8 cellular contexts compared by ENCODE assay signal in genomic region chr11:47248304-47248663, GRCh38. TPM values are rescaled to one million over a fixed set of nuclear protein-coding genes. Genes with fewer than 3 reads are reported as not detected.
DNase-seq lines count a peak whose midpoint lies in the region; ATAC-seq, FAIRE-seq and TF ChIP-seq lines count a peak whose summit lies in the region.

No MANE protein-coding gene starts in this region.

- H3K27ac ChIP-seq in CD8-positive, alpha-beta T cell (ENCODE audit: low read depth, low read length) = peak overlapping the region; percentile 63
- peak overlapping the region; percentile 77 to 96 (median 86) for H3K27ac ChIP-seq in right lobe of liver
- H3K27ac ChIP-seq in upper lobe of left lung = peak overlapping the region; percentile 79 to 92 (median 92)

- H3K27ac Mint-ChIP-seq in CD8-positive, alpha-beta T cell = peak overlapping the region; percentile 100
- peak overlapping the region; percentile 98 for H3K27ac Mint-ChIP-seq in MCF 10A (ENCODE audit: low read depth, unreplicated experiment)

- CTCF ChIA-PET in CD8-positive, alpha-beta T cell (lab: Charles Lee) = interaction anchor here (0.5 to 3.4 kb wide), 11 partner anchors 9 to 164 kb away, joined by 3 to 23 read pairs (median 5); partner anchors contain the start of gene NR1H3
- CTCF ChIA-PET in MCF 10A (lab: Yijun Ruan, JAX) = interaction anchor here (0.6 to 3.7 kb wide), 16 partner anchors 11 to 273 kb away, joined by 3 to 33 read pairs (median 6); partner anchors contain the start of genes ARFGAP2, DDB2 and NR1H3

- peak overlapping the region; percentile 100 for H3K4me3 Mint-ChIP-seq in CD8-positive, alpha-beta T cell
- peak overlapping the region; percentile 91 for H3K4me3 Mint-ChIP-seq in MCF 10A (ENCODE audit: unreplicated experiment)

- no peak for TF ChIP-seq EP300 in upper lobe of left lung (IDR thresholded peaks at IDR 0.05)

- H3K36me3 Mint-ChIP-seq in CD8-positive, alpha-beta T cell = peaks cover 46% of the 10 kb centered on the region
- H3K36me3 Mint-ChIP-seq in MCF 10A (ENCODE audit: insufficient read depth, unreplicated experiment) = peaks cover 21% of the 10 kb centered on the region

- FAIRE-seq in urothelium cell line (lab: Jason Lieb, UNC) = no peak

- peak; percentile 2 for ATAC-seq in CD8-positive, alpha-beta T cell
- ATAC-seq in GM21515 (IDR thresholded peaks at IDR 0.05; ENCODE audit: unreplicated experiment) (peak; percentile 38), right lobe of liver (peak; percentile 7 to 31 (median 14)), upper lobe of left lung (ENCODE audit: low FRiP score in 2 of 2) (peak; percentile 47 to 52)

- WGBS in right lobe of liver (ENCODE audit: insufficient coverage, low coverage, low lambda C conversion rate, missing lambda C conversion rate) = 0% methylated on average over 7 of the region's 7 CpGs
- WGBS in upper lobe of left lung, 2 donors = 0 to 1% methylated on average over 5 to 7 of the region's 7 CpGs

- H3K4me1 Mint-ChIP-seq in CD8-positive, alpha-beta T cell (ENCODE audit: low read depth) = peaks cover 32% of the 10 kb centered on the region
- peaks cover 4% of the 10 kb centered on the region for H3K4me1 Mint-ChIP-seq in MCF 10A (ENCODE audit: insufficient read depth, unreplicated experiment)

- no peak for DNase-seq in CD8-positive, alpha-beta T cell
- DNase-seq in Jurkat, Clone E6-1 (ENCODE audit: low read depth, low spot score) = no peak
- DNase-seq in MCF 10A (ENCODE audit: unreplicated experiment) = no peak
- DNase-seq in right lobe of liver = no peak
- DNase-seq in upper lobe of left lung = no peak
- no peak for DNase-seq in cortex of kidney (lab: John Stamatoyannopoulos, UW)
- no peak for DNase-seq in urothelium cell line (ENCODE audit: low spot score)

- H3K9me3 Mint-ChIP-seq in CD8-positive, alpha-beta T cell = no peaks in the 10 kb centered on the region
- no peaks in the 10 kb centered on the region for H3K9me3 Mint-ChIP-seq in MCF 10A (ENCODE audit: unreplicated experiment)

- TF ChIP-seq POLR2A in right lobe of liver (IDR thresholded peaks at IDR 0.05) (no peak), upper lobe of left lung (IDR thresholded peaks at IDR 0.05) (no peak)

- no peaks in the 10 kb centered on the region for H3K27me3 Mint-ChIP-seq in CD8-positive, alpha-beta T cell (ENCODE audit: low read depth)
- no peaks in the 10 kb centered on the region for H3K27me3 Mint-ChIP-seq in MCF 10A (ENCODE audit: insufficient read depth, unreplicated experiment)

- H3K27me3 ChIP-seq in CD8-positive, alpha-beta T cell (ENCODE audit: insufficient read depth, low read length) = no peaks in the 10 kb centered on the region
- H3K27me3 ChIP-seq in right lobe of liver (no peaks in the 10 kb centered on the region), upper lobe of left lung (no peaks in the 10 kb centered on the region)

- intact Hi-C loops in CD8-positive, alpha-beta T cell (cut with DNase I, micrococcal nuclease) = loop anchor here (1.0 to 10.0 kb wide), 9 partner anchors 21 to 631 kb away; partner anchors contain the start of genes ARHGAP1 (in 2 of the 2), DDB2 (in 2 of the 2), ATG13 (in 1 of the 2) and HARBI1 (in 1 of the 2)
- intact Hi-C loops in MCF 10A (cut with micrococcal nuclease) (loop anchor here (2.0 kb wide), 1 partner anchor 71 kb away; the partner anchor contains the start of gene ARFGAP2), right lobe of liver (cut with DNase I) (no loop called here)

- TF ChIP-seq CTCF in CD8-positive, alpha-beta T cell (IDR thresholded peaks at IDR 0.05) = no peak
- no peak for TF ChIP-seq CTCF in MCF 10A (IDR thresholded peaks at IDR 0.05; ENCODE audit: unreplicated experiment)
- no peak for TF ChIP-seq CTCF in right lobe of liver (IDR thresholded peaks at IDR 0.05)
- no peak for TF ChIP-seq CTCF in upper lobe of left lung (IDR thresholded peaks at IDR 0.05)

- H3K9me3 ChIP-seq in CD8-positive, alpha-beta T cell (ENCODE audit: low read length) = no peaks in the 10 kb centered on the region
- H3K9me3 ChIP-seq in right lobe of liver = no peaks in the 10 kb centered on the region
- no peaks in the 10 kb centered on the region for H3K9me3 ChIP-seq in upper lobe of left lung

- TSS peak; percentile 80 for BruUV-seq in MCF 10A (replicated peaks; lab: Mats Ljungman, UMichigan)

- H3K4me3 ChIP-seq in CD8-positive, alpha-beta T cell (ENCODE audit: low read depth, low read length) = peak overlapping the region; percentile 81
- peak overlapping the region; percentile 98 for H3K4me3 ChIP-seq in Jurkat, Clone E6-1 (ENCODE audit: low read length)
- H3K4me3 ChIP-seq in right lobe of liver (peak overlapping the region; percentile 64 to 92 (median 81)), upper lobe of left lung (peak overlapping the region; percentile 64 to 73 (median 68))

- POLR2A ChIA-PET in CD8-positive, alpha-beta T cell (lab: Charles Lee) = interaction anchor here (0.7 to 2.5 kb wide), 21 partner anchors 9 to 600 kb away, joined by 3 to 29 read pairs (median 5); partner anchors contain the start of genes ARHGAP1, DDB2, MADD and NR1H3
- POLR2A ChIA-PET in MCF 10A (lab: Yijun Ruan, JAX) = interaction anchor here (0.6 to 4.0 kb wide), 22 partner anchors 9 to 312 kb away, joined by 3 to 40 read pairs (median 6); partner anchors contain the start of genes ARFGAP2, CSTPP1, DDB2 and MADD

- peaks cover 9% of the 10 kb centered on the region for H3K36me3 ChIP-seq in CD8-positive, alpha-beta T cell (ENCODE audit: insufficient read depth, low read length)
- H3K36me3 ChIP-seq in right lobe of liver = peaks cover 0 to 12% (median 5%) of the 10 kb centered on the region in 4 donors
- peaks cover 0 to 28% (median 20%) of the 10 kb centered on the region in 4 donors for H3K36me3 ChIP-seq in upper lobe of left lung

- H3K4me1 ChIP-seq in CD8-positive, alpha-beta T cell (ENCODE audit: insufficient read depth, low read length) = peaks cover 17% of the 10 kb centered on the region
- peaks cover 2 to 52% (median 31%) of the 10 kb centered on the region in 4 donors for H3K4me1 ChIP-seq in right lobe of liver
- peaks cover 22 to 44% (median 30%) of the 10 kb centered on the region in 4 donors for H3K4me1 ChIP-seq in upper lobe of left lung

RNA-seq across cellular contexts. Expression of gene ACP2, which starts 0.3 kb away (rescaled TPM):
- 10 to 100 TPM; 18.3 to 22.6 TPM for total RNA-seq in CD8-positive, alpha-beta T cell
- 21.7 TPM for polyA plus RNA-seq in Jurkat, Clone E6-1 (2012; ENCODE audit: insufficient read depth, insufficient read length)
- 18.7 and 23.7 TPM in 2 replicates for total RNA-seq in MCF 10A (2022)
- 100 to 1,000 TPM in 2 of 6 experiments, 10 to 100 TPM in 4; 53.3 to 173 (median 64.1) TPM for total RNA-seq in right lobe of liver
- total RNA-seq in upper lobe of left lung = 10 to 100 TPM; 37.0 to 78.6 (median 46.5) TPM

RNA-seq across cellular contexts. Expression of gene NR1H3, which starts 9.5 kb away (rescaled TPM):
- total RNA-seq in CD8-positive, alpha-beta T cell = 1 to 10 TPM; 1.3 to 1.5 TPM
- 31.8 TPM for polyA plus RNA-seq in Jurkat, Clone E6-1 (2012; ENCODE audit: insufficient read depth, insufficient read length)
- total RNA-seq in MCF 10A (2022) = 17.8 and 20.0 TPM in 2 replicates
- 10 to 100 TPM; 61.5 to 82.9 (median 67.3) TPM for total RNA-seq in right lobe of liver
- 100 to 1,000 TPM in 2 of 6 donors, 10 to 100 TPM in 4; 37.3 to 367 (median 49.2) TPM for total RNA-seq in upper lobe of left lung

RNA-seq across cellular contexts. Expression of gene MADD, which starts 21.6 kb away (rescaled TPM):
- total RNA-seq in CD8-positive, alpha-beta T cell = 100 to 1,000 TPM; 191 to 196 TPM
- polyA plus RNA-seq in Jurkat, Clone E6-1 (2012; ENCODE audit: insufficient read depth, insufficient read length) = 38.7 TPM
- total RNA-seq in MCF 10A (2022) (23.4 and 24.8 TPM in 2 replicates), right lobe of liver (10 to 100 TPM; 15.2 to 21.3 (median 16.8) TPM), upper lobe of left lung (100 to 1,000 TPM in 1 of 6 donors, 10 to 100 TPM in 5; 39.6 to 129 (median 47.9) TPM)

RNA-seq across cellular contexts. Expression of gene DDB2, which starts 33.5 kb away (rescaled TPM):
- total RNA-seq in CD8-positive, alpha-beta T cell = 10 to 100 TPM; 39.0 to 43.0 TPM
- 44.1 TPM for polyA plus RNA-seq in Jurkat, Clone E6-1 (2012; ENCODE audit: insufficient read depth, insufficient read length)
- 62.8 and 78.3 TPM in 2 replicates for total RNA-seq in MCF 10A (2022)
- total RNA-seq in right lobe of liver = 10 to 100 TPM; 13.1 to 24.2 (median 13.8) TPM
- 100 to 1,000 TPM in 1 of 6 donors, 10 to 100 TPM in 5; 18.2 to 107 (median 47.1) TPM for total RNA-seq in upper lobe of left lung

Comparison
In these comparisons a context has a peak if more than half of its experiments do, and no peak if none do; other contexts are left out.
1. intact Hi-C loops: an anchor here in CD8-positive, alpha-beta T cell (1.0 to 10.0 kb wide) and MCF 10A (2.0 kb wide); none called in right lobe of liver.